14 cellular contexts compared by ENCODE assay signal in genomic region chr2:105917216-105917615, GRCh38.
"Had no signal": no experiment of that assay in that cellular context is flagged by ENCODE, and none has a peak within 500 bp of the region (broad histone marks: within the 10 kb centered on the region; RNA-seq: fewer than 3 reads in every experiment).

No MANE protein-coding gene starts in this region.

- H3K27ac Mint-ChIP-seq: activated CD4-positive, alpha-beta T cell treated with anti-CD3 and anti-CD28 coated beads, Interleukin-2, amount 10 ng/mL, durations not matched to agents 7 days and 5 days; activated naive CD8-positive, alpha-beta T cell; endodermal cell; natural killer cell treated with Interleukin-12 subunit alpha and Interleukin-12 subunit beta and Interleukin-15 and Interleukin-18, amount 100 ng/mL, for 72 hours had no signal

- DNase-seq: activated CD4-positive, alpha-beta T cell treated with anti-CD3 and anti-CD28 coated beads, Interleukin-2, amount 10 ng/mL, durations not matched to agents 7 days and 5 days; activated gamma-delta T cell; activated T-cell treated with anti-CD3 and anti-CD28 coated beads, Interleukin-2, amount 50 U/mL, for 4 hours; amygdala; brain microvascular endothelial cell; endodermal cell; hypothalamus; left cardiac atrium; stimulated activated CD4-positive, alpha-beta T cell treated with anti-CD3 and anti-CD28 coated beads, Interleukin-2, amount 100 ng/mL, for 48 hours; stimulated activated naive CD8-positive, alpha-beta T cell treated with anti-CD3 and anti-CD28 coated beads, Interleukin-15, Interleukin-2, amounts not matched to agents 100 U/mL and 50 U/mL, for 24 hours; WERI-Rb-1 had no signal

- H3K36me3 ChIP-seq: brain microvascular endothelial cell, suprapubic skin, WERI-Rb-1 had no signal

- H3K27ac ChIP-seq: brain microvascular endothelial cell, suprapubic skin, WERI-Rb-1 had no signal

- H3K4me1 ChIP-seq: suprapubic skin had no signal

- H3K27me3 Mint-ChIP-seq: activated CD4-positive, alpha-beta T cell treated with anti-CD3 and anti-CD28 coated beads, Interleukin-2, amount 10 ng/mL, durations not matched to agents 7 days and 5 days; activated naive CD8-positive, alpha-beta T cell; natural killer cell treated with Interleukin-12 subunit alpha and Interleukin-12 subunit beta and Interleukin-15 and Interleukin-18, amount 100 ng/mL, for 72 hours had no signal

- H3K27me3 ChIP-seq: brain microvascular endothelial cell, suprapubic skin had no signal

- H3K4me3 Mint-ChIP-seq: activated CD4-positive, alpha-beta T cell treated with anti-CD3 and anti-CD28 coated beads, Interleukin-2, amount 10 ng/mL, durations not matched to agents 7 days and 5 days; activated naive CD8-positive, alpha-beta T cell; activated T-cell treated with anti-CD3 and anti-CD28 coated beads, Interleukin-2, amount 50 U/mL, for 4 hours; endodermal cell; natural killer cell treated with Interleukin-12 subunit alpha and Interleukin-12 subunit beta and Interleukin-15 and Interleukin-18, amount 100 ng/mL, for 72 hours had no signal

- ATAC-seq: activated T-cell treated with anti-CD3 and anti-CD28 coated beads, Interleukin-2, amount 50 U/mL, for 4 hours; left cardiac atrium; natural killer cell treated with Interleukin-12 subunit alpha and Interleukin-12 subunit beta and Interleukin-15 and Interleukin-18, amount 100 ng/mL, for 72 hours had no signal

- H3K4me1 Mint-ChIP-seq: endodermal cell had no signal

- H3K36me3 Mint-ChIP-seq: natural killer cell treated with Interleukin-12 subunit alpha and Interleukin-12 subunit beta and Interleukin-15 and Interleukin-18, amount 100 ng/mL, for 72 hours had no signal

- H3K9me3 ChIP-seq: suprapubic skin had no signal

- H3K4me3 ChIP-seq: suprapubic skin had no signal
